8 cellular contexts compared by ENCODE assay signal in the genomic region with DNA sequence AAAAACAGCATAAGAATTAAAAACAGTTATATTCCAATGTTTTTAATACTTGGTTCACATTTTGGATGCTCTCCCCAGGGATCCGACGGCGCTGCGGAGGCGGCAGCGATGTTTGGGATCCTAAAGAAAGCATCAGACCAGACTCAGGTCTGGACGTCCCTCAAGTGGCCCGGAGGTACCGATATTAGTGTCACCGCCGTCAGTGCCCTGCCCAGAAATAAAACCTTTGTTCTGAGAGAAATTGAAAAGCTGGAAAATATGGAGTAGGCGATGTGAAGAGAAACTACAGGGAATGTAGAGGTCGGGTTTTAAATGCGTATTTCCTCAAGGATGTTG. TPM values are rescaled to one million over a fixed set of nuclear protein-coding genes. Genes with fewer than 3 reads are reported as not detected.
DNase-seq lines count a peak whose midpoint lies in the region; TF ChIP-seq lines count a peak whose summit lies in the region.

No MANE protein-coding gene starts in this region.

- H3K4me1 ChIP-seq in hepatocyte (ENCODE audit: insufficient read depth) (peaks cover 19% of the 10 kb centered on the region), skeletal muscle tissue (ENCODE audit: control insufficient read depth in 3 of 3, insufficient read depth in 3 of 3, low read length in 3 of 3) (peaks cover 23 to 54% (median 41%) of the 10 kb centered on the region in 3 donors)

- H3K9me3 ChIP-seq in hepatocyte (ENCODE audit: low read depth) (no peaks in the 10 kb centered on the region), skeletal muscle tissue (ENCODE audit: control insufficient read depth in 3 of 3, low read length in 3 of 3) (no peaks in the 10 kb centered on the region)

- no peak for TF ChIP-seq CTCF in hepatocyte (IDR thresholded peaks at IDR 0.05; ENCODE audit: poor library complexity)

- H3K4me2 ChIP-seq in hepatocyte: peak overlapping the region; percentile 94

- POLR2A ChIA-PET in activated CD4-positive, alpha-beta memory T cell treated with anti-CD3 and anti-CD28 coated beads, Interleukin-2, amount 10 ng/mL, durations not matched to agents 7 days and 5 days (lab: Charles Lee): no interaction called here

- peak overlapping the region; percentile 75 to 88 (median 84) for H3K9ac ChIP-seq in skeletal muscle tissue (ENCODE audit: low read depth in 1 of 3, low read length in 3 of 3)

- no peaks in the 10 kb centered on the region for H3K9me3 Mint-ChIP-seq in activated CD4-positive, alpha-beta memory T cell treated with anti-CD3 and anti-CD28 coated beads, Interleukin-2, amount 10 ng/mL, durations not matched to agents 7 days and 5 days

- peak overlapping the region; percentile 73 for H3K4me3 Mint-ChIP-seq in activated CD4-positive, alpha-beta memory T cell treated with anti-CD3 and anti-CD28 coated beads, Interleukin-2, amount 10 ng/mL, durations not matched to agents 7 days and 5 days

- peak overlapping the region; percentile 76 for H2AFZ ChIP-seq in hepatocyte

- H3K79me2 ChIP-seq in hepatocyte: peaks cover 39% of the 10 kb centered on the region

- peaks cover 62% of the 10 kb centered on the region for H3K27me3 Mint-ChIP-seq in activated CD4-positive, alpha-beta memory T cell treated with anti-CD3 and anti-CD28 coated beads, Interleukin-2, amount 10 ng/mL, durations not matched to agents 7 days and 5 days

- DNase-seq in NCI-H2029 (lab: John Stamatoyannopoulos, UW) (peak; percentile 5), NCI-H2029 treated with DMSO at 0.1 percent for 48 hours (lab: John Stamatoyannopoulos, UW) (no peak), hepatocyte (ENCODE audit: low spot score) (no peak), NCI-H187 treated with DMSO at 0.1 percent for 48 hours (lab: John Stamatoyannopoulos, UW) (no peak), SIG-M5 (lab: John Stamatoyannopoulos, UW) (no peak)
- no peak for DNase-seq in activated CD4-positive, alpha-beta memory T cell treated with anti-CD3 and anti-CD28 coated beads, Interleukin-2, amount 10 ng/mL, durations not matched to agents 7 days and 5 days
- DNase-seq in stimulated activated CD4-positive, alpha-beta T cell treated with anti-CD3 and anti-CD28 coated beads, Interleukin-2, amount 100 ng/mL, for 24 hours: no peak

- H3K27ac ChIP-seq in hepatocyte: peak overlapping the region; percentile 75
- H3K27ac ChIP-seq in skeletal muscle tissue (ENCODE audit: low read depth, low read length): peak overlapping the region; percentile 83

- no peak overlapping the region for H3K27ac Mint-ChIP-seq in activated CD4-positive, alpha-beta memory T cell treated with anti-CD3 and anti-CD28 coated beads, Interleukin-2, amount 10 ng/mL, durations not matched to agents 7 days and 5 days

- no peaks in the 10 kb centered on the region for H3K9me2 ChIP-seq in hepatocyte (replicated peaks; ENCODE audit: insufficient read depth)

- H3K4me3 ChIP-seq in hepatocyte: peak overlapping the region; percentile 86
- peak overlapping the region; percentile 64 to 84 (median 70) for H3K4me3 ChIP-seq in skeletal muscle tissue (ENCODE audit: low read length in 3 of 3)

- CTCF ChIA-PET in activated CD4-positive, alpha-beta memory T cell treated with anti-CD3 and anti-CD28 coated beads, Interleukin-2, amount 10 ng/mL, durations not matched to agents 7 days and 5 days (lab: Charles Lee): interaction anchor here (1.0 to 2.7 kb wide), 3 partner anchors 12 to 139 kb away, joined by 3 to 11 read pairs (median 5); no protein-coding TSS in a partner anchor

- H4K20me1 ChIP-seq in hepatocyte (ENCODE audit: insufficient read depth, poor library complexity, severe bottlenecking): no peaks in the 10 kb centered on the region

- peaks cover 17% of the 10 kb centered on the region for H3K4me1 Mint-ChIP-seq in activated CD4-positive, alpha-beta memory T cell treated with anti-CD3 and anti-CD28 coated beads, Interleukin-2, amount 10 ng/mL, durations not matched to agents 7 days and 5 days

- H3K36me3 Mint-ChIP-seq in activated CD4-positive, alpha-beta memory T cell treated with anti-CD3 and anti-CD28 coated beads, Interleukin-2, amount 10 ng/mL, durations not matched to agents 7 days and 5 days (ENCODE audit: low read depth): no peaks in the 10 kb centered on the region

- WGBS in hepatocyte (ENCODE audit: low lambda C conversion rate, missing lambda C conversion rate): 12% methylated on average over 14 of the region's 14 CpGs

- H3K27me3 ChIP-seq in hepatocyte: no peaks in the 10 kb centered on the region
- no peaks in the 10 kb centered on the region for H3K27me3 ChIP-seq in skeletal muscle tissue (ENCODE audit: control insufficient read depth in 3 of 3, insufficient read depth in 3 of 3, low read length in 3 of 3)

- H3K36me3 ChIP-seq in hepatocyte (replicated peaks; ENCODE audit: insufficient read depth, low read depth) (no peaks in the 10 kb centered on the region), skeletal muscle tissue (ENCODE audit: control insufficient read depth in 3 of 3, insufficient read depth in 3 of 3, low read length in 3 of 3) (no peaks in the 10 kb centered on the region)

RNA-seq across cellular contexts. Expression of a gene that starts 0.6 kb away (rescaled TPM):
- total RNA-seq in activated CD4-positive, alpha-beta memory T cell treated with anti-CD3 and anti-CD28 coated beads, Interleukin-2, amount 10 ng/mL, durations not matched to agents 7 days and 5 days: under 1 TPM; 0.58 to 0.63 TPM
- total RNA-seq in hepatocyte (15.8 and 18.7 TPM in 2 replicates), skeletal muscle tissue (16.2 TPM)
- 10.1 and 17.9 TPM in 2 replicates for polyA plus RNA-seq in hepatocyte

Comparison
In these comparisons a context has a peak if more than half of its experiments do, and no peak if none do; other contexts are left out.
1. RNA of a gene that starts 0.6 kb away (total RNA-seq): 16.2 TPM in skeletal muscle tissue (single experiment) and 15.8 to 18.7 TPM in hepatocyte; 0.58 to 0.63 TPM in activated CD4-positive, alpha-beta memory T cell treated with anti-CD3 and anti-CD28 coated beads, Interleukin-2, amount 10 ng/mL, durations not matched to agents 7 days and 5 days; every median in the first group is over 10 times any median in the second.